In genomic region chr3:38247366-38248035, GRCh38 we compare ENCODE assay signal across 10 cellular contexts. TPM values are rescaled to one million over a fixed set of nuclear protein-coding genes. Genes with fewer than 3 reads are reported as not detected.
DNase-seq lines count a peak whose midpoint lies in the region; ATAC-seq, FAIRE-seq and TF ChIP-seq lines count a peak whose summit lies in the region.
"Had no signal": no experiment of that assay in that cellular context is flagged by ENCODE, and none has a peak within 500 bp of the region (broad histone marks: within the 10 kb centered on the region; RNA-seq: fewer than 3 reads in every experiment).

No MANE protein-coding gene starts in this region.

- POLR2A ChIA-PET in MCF 10A (lab: Yijun Ruan, JAX): interaction anchor here (0.6 to 2.9 kb wide), 16 partner anchors 8 to 391 kb away, joined by 3 to 30 read pairs (median 4); partner anchors contain the start of genes ACAA1 and OXSR1

- peak overlapping the region; percentile 49 for H3K4me2 ChIP-seq in astrocyte (ENCODE audit: low read length)

- H3K36me3 ChIP-seq in breast epithelium: peaks cover 6% of the 10 kb centered on the region
- peaks cover 53% of the 10 kb centered on the region for H3K36me3 ChIP-seq in astrocyte (ENCODE audit: insufficient read depth, low read length)

- H3K4me1 Mint-ChIP-seq in MCF 10A (ENCODE audit: insufficient read depth, unreplicated experiment) (peaks cover 12% of the 10 kb centered on the region), astrocyte (ENCODE audit: low read depth, unreplicated experiment) (peaks cover 17% of the 10 kb centered on the region)

- ATAC-seq in GM19467 (IDR thresholded peaks at IDR 0.05; ENCODE audit: unreplicated experiment): no peak

- H3K9ac ChIP-seq in astrocyte (ENCODE audit: low read length): peak overlapping the region; percentile 45

- H3K27ac Mint-ChIP-seq in MCF 10A (ENCODE audit: low read depth, unreplicated experiment): peak overlapping the region; percentile 54
- H3K27ac Mint-ChIP-seq in astrocyte (ENCODE audit: unreplicated experiment): peak overlapping the region; percentile 13

- no peak overlapping the region for H3K4me3 Mint-ChIP-seq in MCF 10A (ENCODE audit: unreplicated experiment)
- no peak overlapping the region for H3K4me3 Mint-ChIP-seq in astrocyte (ENCODE audit: unreplicated experiment)

- intact Hi-C loops in MCF 10A (cut with micrococcal nuclease): loop anchor here (1.0 to 5.0 kb wide), 6 partner anchors 82 to 243 kb away; partner anchors contain the start of genes ACAA1 and OXSR1
- intact Hi-C loops in breast epithelium (cut with DNase I; ENCODE audit: low total_unique reads): no loop called here

- no peaks in the 10 kb centered on the region for H3K4me1 ChIP-seq in breast epithelium
- H3K4me1 ChIP-seq in astrocyte (ENCODE audit: insufficient read depth, low read length): peaks cover 11% of the 10 kb centered on the region

- H3K4me3 ChIP-seq in breast epithelium (no peak overlapping the region), astrocyte (ENCODE audit: insufficient read depth, low read depth, low read length) (no peak overlapping the region)

- BruUV-seq in MCF 10A (replicated peaks; lab: Mats Ljungman, UMichigan): TSS peak; percentile 12

- DNase-seq in MCF 10A (ENCODE audit: unreplicated experiment): peak; percentile 84
- DNase-seq in breast epithelium (ENCODE audit: low spot score in 2 of 2): no peak
- peak; percentile 90 for DNase-seq in astrocyte (ENCODE audit: low read depth)
- peak; percentile 94 for DNase-seq in iris pigment epithelial cell (ENCODE audit: low read depth)
- no peak for DNase-seq in NK-92 (lab: John Stamatoyannopoulos, UW; ENCODE audit: unreplicated experiment)
- no peak for DNase-seq in T-helper 1 cell
- DNase-seq in NCI-H187 (lab: John Stamatoyannopoulos, UW): no peak
- DNase-seq: COR-L47 had no signal

- CTCF ChIA-PET in MCF 10A (lab: Yijun Ruan, JAX): interaction anchor here (0.7 to 2.9 kb wide), 25 partner anchors 9 to 348 kb away, joined by 3 to 20 read pairs (median 4); partner anchors contain the start of genes ACAA1, SLC22A13 and XYLB

- H3K27ac ChIP-seq in breast epithelium: no peak overlapping the region
- H3K27ac ChIP-seq in astrocyte (ENCODE audit: low read depth, low read length): peak overlapping the region; percentile 65

- TF ChIP-seq POLR2A in breast epithelium (IDR thresholded peaks at IDR 0.05): no peak

- H2AFZ ChIP-seq in astrocyte (ENCODE audit: low read depth, low read length): no peak overlapping the region

- TF ChIP-seq CTCF in MCF 10A (IDR thresholded peaks at IDR 0.05; ENCODE audit: unreplicated experiment): peak; percentile 30
- no peak for TF ChIP-seq CTCF in breast epithelium (IDR thresholded peaks at IDR 0.05)
- TF ChIP-seq CTCF in astrocyte (IDR thresholded peaks at IDR 0.05; ENCODE audit: insufficient read depth, low read depth, low read length): peak; percentile 29

- peaks cover 59% of the 10 kb centered on the region for H3K36me3 Mint-ChIP-seq in MCF 10A (ENCODE audit: insufficient read depth, unreplicated experiment)
- H3K36me3 Mint-ChIP-seq in astrocyte (ENCODE audit: low read depth, unreplicated experiment): peaks cover 3% of the 10 kb centered on the region

- H3K27me3 ChIP-seq in breast epithelium (no peaks in the 10 kb centered on the region), astrocyte (ENCODE audit: insufficient read depth, low read length) (no peaks in the 10 kb centered on the region)

- peaks cover 16% of the 10 kb centered on the region for H4K20me1 ChIP-seq in astrocyte (ENCODE audit: insufficient read depth, low read length)

- no peaks in the 10 kb centered on the region for H3K27me3 Mint-ChIP-seq in MCF 10A (ENCODE audit: insufficient read depth, unreplicated experiment)
- no peaks in the 10 kb centered on the region for H3K27me3 Mint-ChIP-seq in astrocyte (ENCODE audit: low read depth, unreplicated experiment)

- FAIRE-seq in astrocyte (lab: Jason Lieb, UNC): peak; percentile 93
- FAIRE-seq: TTC549 had no signal

- H3K9me3 ChIP-seq in breast epithelium: no peaks in the 10 kb centered on the region
- H3K9me3 ChIP-seq in astrocyte (ENCODE audit: insufficient read depth, low read depth, low read length): no peaks in the 10 kb centered on the region

- H3K79me2 ChIP-seq in astrocyte (ENCODE audit: insufficient read depth, low read length): no peaks in the 10 kb centered on the region

- no peaks in the 10 kb centered on the region for H3K9me3 Mint-ChIP-seq in MCF 10A (ENCODE audit: unreplicated experiment)
- H3K9me3 Mint-ChIP-seq in astrocyte (ENCODE audit: unreplicated experiment): no peaks in the 10 kb centered on the region

RNA-seq across cellular contexts. Expression of gene SLC22A13, which starts 18.1 kb away (rescaled TPM):
- total RNA-seq in MCF 10A (2022) (1.7 and 1.9 TPM in 2 replicates), breast epithelium (under 1 TPM in 2 of 3 donors, not detected in 1; 0.48 to 0.59 TPM), astrocyte (0.72 and 1.8 TPM in 2 replicates)

RNA-seq across cellular contexts. Expression of gene SLC22A14, which starts 34.6 kb away (rescaled TPM):
- total RNA-seq in MCF 10A (2022) (0.44 and 0.64 TPM in 2 replicates), breast epithelium (under 1 TPM in 1 of 3 donors, not detected in 2; 0.29 TPM), astrocyte (0.45 and 0.84 TPM in 2 replicates)

Comparison
In these comparisons a context has a peak if more than half of its experiments do, and no peak if none do; other contexts are left out.
1. DNase-seq: peak in MCF 10A (single experiment), astrocyte (single experiment) and iris pigment epithelial cell (single experiment); none in breast epithelium (0 of 2), NK-92 (single experiment), T-helper 1 cell (0 of 5) and NCI-H187 (0 of 2).
2. CTCF ChIP-seq: peak in MCF 10A (single experiment) and astrocyte (single experiment); none in breast epithelium (0 of 3).